10 cellular contexts compared by ENCODE assay signal in the genomic region with DNA sequence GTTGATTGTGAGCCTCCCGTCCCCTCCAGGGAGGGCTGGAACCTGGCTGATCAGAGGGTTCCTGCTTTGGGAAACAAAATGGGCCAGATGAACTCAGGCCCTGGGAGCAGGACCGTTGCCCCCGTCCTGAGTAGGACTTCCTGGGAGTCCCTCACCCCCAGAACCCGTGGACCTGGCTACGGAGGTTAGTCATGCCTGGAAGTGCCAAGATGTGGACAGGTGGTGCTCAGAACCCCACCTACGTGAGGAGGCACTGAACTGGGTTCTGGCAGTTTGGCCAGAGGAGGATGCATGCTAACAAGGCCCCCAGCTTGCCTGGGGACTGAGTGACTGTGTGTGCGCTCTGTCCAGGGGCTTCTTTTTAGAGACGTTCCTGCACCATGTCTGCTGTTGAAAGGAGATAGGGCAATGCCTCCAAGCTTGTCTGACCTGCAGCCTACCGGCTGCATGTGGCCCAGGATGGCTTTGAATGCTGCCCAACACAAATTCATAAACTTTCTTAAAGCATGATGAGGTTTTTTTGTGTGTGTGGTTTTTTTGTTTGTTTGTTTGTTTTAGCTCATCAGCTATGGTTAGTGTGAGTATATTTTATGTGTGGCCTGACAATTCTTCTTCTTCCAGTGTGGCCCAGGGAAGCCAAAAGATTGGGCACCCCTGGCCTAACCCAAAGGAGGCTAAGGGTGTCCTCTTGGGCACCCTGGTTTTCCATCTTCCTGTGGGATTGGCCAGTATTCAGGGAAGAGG. TPM values are rescaled to one million over a fixed set of nuclear protein-coding genes. Genes with fewer than 3 reads are reported as not detected.
DNase-seq lines count a peak whose midpoint lies in the region; ATAC-seq and TF ChIP-seq lines count a peak whose summit lies in the region.
"Had no signal": no experiment of that assay in that cellular context is flagged by ENCODE, and none has a peak within 500 bp of the region (broad histone marks: within the 10 kb centered on the region; RNA-seq: fewer than 3 reads in every experiment).

No MANE protein-coding gene starts in this region.

- peaks cover 66% of the 10 kb centered on the region for H3K4me1 Mint-ChIP-seq in endothelial cell (ENCODE audit: unreplicated experiment)

- peak overlapping the region; percentile 94 for H4K91ac ChIP-seq in trophoblast cell (ENCODE audit: low read depth, low read length)

- no peak overlapping the region for H3K27ac Mint-ChIP-seq in endothelial cell (ENCODE audit: unreplicated experiment)

- peak overlapping the region; percentile 55 for H3K27ac ChIP-seq in trophoblast cell (ENCODE audit: low read depth, low read length)

- peaks cover 17% of the 10 kb centered on the region for H3K4me1 ChIP-seq in BE2C
- peaks cover 52 to 58% of the 10 kb centered on the region in 2 experiments for H3K4me1 ChIP-seq in trophoblast cell (ENCODE audit: control insufficient read depth in 1 of 2, insufficient read depth in 2 of 2, low read length in 2 of 2)

- ATAC-seq in GM19328 (IDR thresholded peaks at IDR 0.05; ENCODE audit: unreplicated experiment) = no peak

- H3K9me3 ChIP-seq in BE2C (no peaks in the 10 kb centered on the region), trophoblast cell (ENCODE audit: insufficient read depth, low read depth, low read length) (peaks cover 2% of the 10 kb centered on the region)

- H3K23ac ChIP-seq in trophoblast cell (ENCODE audit: low read length) = no peak overlapping the region

- peak overlapping the region; percentile 87 for H2AK5ac ChIP-seq in trophoblast cell (ENCODE audit: low read length)

- TF ChIP-seq CTCF in BE2C (IDR thresholded peaks at IDR 0.05; ENCODE audit: low read depth, low read length) = no peak
- TF ChIP-seq CTCF in endothelial cell (IDR thresholded peaks at IDR 0.05; ENCODE audit: unreplicated experiment) = no peak

- H3K4me3 Mint-ChIP-seq in endothelial cell (ENCODE audit: unreplicated experiment) = peak overlapping the region; percentile 62

- H3K27me3 ChIP-seq in BE2C (no peaks in the 10 kb centered on the region), trophoblast cell (ENCODE audit: insufficient read depth, low read length) (no peaks in the 10 kb centered on the region)

- H3K18ac ChIP-seq in trophoblast cell (ENCODE audit: low read length) = peak overlapping the region; percentile 22

- H3K14ac ChIP-seq in trophoblast cell (ENCODE audit: low read length) = peak overlapping the region; percentile 78

- H3K4me3 ChIP-seq in BE2C (ENCODE audit: low read depth, low read length) (peak overlapping the region; percentile 5; the same call in 1 of the 2 replicates), trophoblast cell (ENCODE audit: low read depth, low read length) (no peak overlapping the region)

- peaks cover 21% of the 10 kb centered on the region for H3K79me2 ChIP-seq in trophoblast cell (ENCODE audit: control insufficient read depth, insufficient read depth, low read length, poor library complexity)

- DNase-seq in BE2C (no peak), NCI-H69 (lab: John Stamatoyannopoulos, UW) (peak; percentile 38), endothelial cell (ENCODE audit: low spot score) (no peak), trophoblast cell (no peak), iPS-NIHi11 (ENCODE audit: low spot score) (no peak), COLO668 (lab: John Stamatoyannopoulos, UW; ENCODE audit: unreplicated experiment) (no peak)
- DNase-seq in activated T-cell treated with anti-CD3 and anti-CD28 coated beads, Interleukin-2, amount 50 U/mL, for 1 hour = no peak
- DNase-seq: AML-193, NCI-H1048 had no signal

- peak overlapping the region; percentile 86 for H2BK120ac ChIP-seq in trophoblast cell (ENCODE audit: insufficient read depth, low read length, poor library complexity)

- H3K36me3 Mint-ChIP-seq in endothelial cell (ENCODE audit: low read depth, unreplicated experiment) = no peaks in the 10 kb centered on the region

- H2BK5ac ChIP-seq in trophoblast cell (ENCODE audit: low read depth, low read length, poor library complexity) = peak overlapping the region; percentile 87

- H3K4ac ChIP-seq in trophoblast cell (ENCODE audit: low read depth, low read length) = peak overlapping the region; percentile 9

- peaks cover 46% of the 10 kb centered on the region for H3K79me1 ChIP-seq in trophoblast cell (ENCODE audit: low read length)

- H2BK12ac ChIP-seq in trophoblast cell (ENCODE audit: low read length) = peak overlapping the region; percentile 56

- H4K8ac ChIP-seq in trophoblast cell (ENCODE audit: low read depth, low read length) = peak overlapping the region; percentile 18

- no peak overlapping the region for H4K12ac ChIP-seq in trophoblast cell (ENCODE audit: low read depth, low read length)

- no peak overlapping the region for H2AFZ ChIP-seq in trophoblast cell (ENCODE audit: insufficient read depth, low read length, poor library complexity)

- peaks cover 13% of the 10 kb centered on the region for H3K27me3 Mint-ChIP-seq in endothelial cell (ENCODE audit: unreplicated experiment)

- H3K36me3 ChIP-seq in BE2C = no peaks in the 10 kb centered on the region
- peaks cover 3% of the 10 kb centered on the region in 2 experiments for H3K36me3 ChIP-seq in trophoblast cell (ENCODE audit: control insufficient read depth in 1 of 2, insufficient read depth in 2 of 2, low read length in 2 of 2)

- H3K9ac ChIP-seq in trophoblast cell (ENCODE audit: low read length) = no peak overlapping the region

- WGBS in trophoblast cell (ENCODE audit: extremely low coverage, insufficient coverage, insufficient read length) = no CpG with 5 or more reads among the region's 9 CpGs

- no peaks in the 10 kb centered on the region for H3K9me3 Mint-ChIP-seq in endothelial cell (ENCODE audit: unreplicated experiment)

- peak overlapping the region; percentile 61 for H3K4me2 ChIP-seq in trophoblast cell (ENCODE audit: low read length)

RNA-seq across cellular contexts. Expression of gene DAB2IP, which starts 1.8 kb away (rescaled TPM):
- 65.5 TPM for polyA plus RNA-seq in BE2C (2012; ENCODE audit: insufficient read depth, insufficient read length, low read depth)
- 104 TPM for total RNA-seq in endothelial cell (ENCODE audit: unreplicated experiment)
- polyA plus RNA-seq in trophoblast cell (2013) = 22.7 and 24.2 TPM in 2 replicates
